Comparison of ENCODE assay signal across 9 cellular contexts in the genomic region with DNA sequence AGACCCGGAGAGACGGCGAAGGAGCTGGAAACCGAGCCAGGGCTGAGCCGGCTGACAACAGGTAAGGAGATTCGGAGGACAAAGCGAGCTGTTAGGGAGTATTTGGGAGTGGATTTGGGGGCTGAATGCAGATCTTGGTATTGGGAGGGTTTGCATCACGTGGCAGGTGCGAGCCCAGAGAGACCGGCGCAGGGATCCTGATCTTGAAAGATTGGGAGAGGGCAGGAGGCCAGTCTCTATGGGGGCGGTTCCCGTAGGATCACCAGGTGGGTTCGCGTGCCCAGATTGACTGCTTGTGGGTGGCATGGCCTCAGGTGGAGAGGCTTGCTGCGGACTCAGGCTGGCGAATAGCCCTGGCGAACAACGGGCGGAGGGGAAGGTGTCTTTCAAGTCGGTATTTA. TPM values are rescaled to one million over a fixed set of nuclear protein-coding genes. Genes with fewer than 3 reads are reported as not detected.
A peak's percentile ranks its signal among the peaks of the same experiment; 100 is the strongest.
DNase-seq lines count a peak whose midpoint lies in the region; ATAC-seq, FAIRE-seq and TF ChIP-seq lines count a peak whose summit lies in the region.
"Had no signal": no experiment of that assay in that cellular context is flagged by ENCODE, and none has a peak within 500 bp of the region (broad histone marks: within the 10 kb centered on the region; RNA-seq: fewer than 3 reads in every experiment).

No MANE protein-coding gene starts in this region.

- no peaks in the 10 kb centered on the region for H3K36me3 Mint-ChIP-seq in progenitor cell of endocrine pancreas (ENCODE audit: insufficient read depth)

- H3K4me1 Mint-ChIP-seq in progenitor cell of endocrine pancreas (ENCODE audit: low read depth): peaks cover 8% of the 10 kb centered on the region

- H3K27me3 Mint-ChIP-seq in progenitor cell of endocrine pancreas: peaks cover 41% of the 10 kb centered on the region

- no peak overlapping the region for H3K27ac Mint-ChIP-seq in progenitor cell of endocrine pancreas

- ATAC-seq in RWPE2 (ENCODE audit: low read depth): peak; percentile 4; the same call in 1 of the 3 replicates
- no peak for ATAC-seq in GM18519 (IDR thresholded peaks at IDR 0.05; ENCODE audit: low FRiP score, unreplicated experiment)

- peak overlapping the region; percentile 32 for H3K4me3 ChIP-seq in RWPE2 (ENCODE audit: severe bottlenecking)
- H3K4me3 ChIP-seq in fibroblast of villous mesenchyme (ENCODE audit: low read depth, low read length): peak overlapping the region; percentile 65

- H3K9me3 ChIP-seq in ES-I3 (ENCODE audit: control insufficient read depth, insufficient read depth, low read length) (no peaks in the 10 kb centered on the region), RWPE2 (ENCODE audit: severe bottlenecking) (no peaks in the 10 kb centered on the region)

- no peak overlapping the region for H3K27ac ChIP-seq in RWPE2 (ENCODE audit: poor library complexity, severe bottlenecking)

- TF ChIP-seq CTCF in RWPE2 (IDR thresholded peaks at IDR 0.05; ENCODE audit: poor library complexity, severe bottlenecking) (no peak), fibroblast of villous mesenchyme (IDR thresholded peaks at IDR 0.05; ENCODE audit: insufficient read depth, low read depth, low read length) (no peak), progenitor cell of endocrine pancreas (IDR thresholded peaks at IDR 0.05; ENCODE audit: unreplicated experiment) (no peak)

- H3K4me1 ChIP-seq in ES-I3 (ENCODE audit: insufficient read depth, low read length): no peaks in the 10 kb centered on the region; the same call in 1 of the 2 replicates
- peaks cover 6% of the 10 kb centered on the region for H3K4me1 ChIP-seq in RWPE2 (ENCODE audit: insufficient read depth, poor library complexity, severe bottlenecking)

- no peaks in the 10 kb centered on the region for H3K27me3 ChIP-seq in RWPE2 (ENCODE audit: insufficient read depth, poor library complexity, severe bottlenecking)

- peak overlapping the region; percentile 73 for H3K4me3 Mint-ChIP-seq in progenitor cell of endocrine pancreas (ENCODE audit: low read depth)

- H3K9ac ChIP-seq in ES-I3 (ENCODE audit: low read depth, low read length): peak overlapping the region; percentile 74

- no peak for DNase-seq in RWPE2 (ENCODE audit: low spot score)
- DNase-seq in fibroblast of villous mesenchyme (ENCODE audit: low read depth): no peak
- no peak for DNase-seq in progenitor cell of endocrine pancreas (ENCODE audit: low spot score, unreplicated experiment)
- no peak for DNase-seq in NCI-H1436 treated with DMSO at 0.1 percent for 48 hours (lab: John Stamatoyannopoulos, UW)
- no peak for DNase-seq in GM19239 (ENCODE audit: insufficient read length, low spot score)
- no peak for DNase-seq in effector CD8-positive, alpha-beta T cell (lab: John Stamatoyannopoulos, UW)

- no peak for FAIRE-seq in GM19239 (lab: Jason Lieb, UNC)

- peaks cover 3% of the 10 kb centered on the region for H3K9me3 Mint-ChIP-seq in progenitor cell of endocrine pancreas (ENCODE audit: low read depth)

- H3K36me3 ChIP-seq in ES-I3 (ENCODE audit: insufficient read depth, low read length) (peaks cover 5% of the 10 kb centered on the region; the same call in 1 of the 2 replicates), RWPE2 (ENCODE audit: low read depth) (no peaks in the 10 kb centered on the region)

RNA-seq across cellular contexts. Expression of a gene that starts 0.2 kb away (rescaled TPM):
- 6.5 and 8.1 TPM in 2 replicates for total RNA-seq in fibroblast of villous mesenchyme
- 1.9 and 2.7 TPM in 2 replicates for total RNA-seq in progenitor cell of endocrine pancreas

RNA-seq across cellular contexts. Expression of a gene that starts 10.0 kb away (rescaled TPM):
- total RNA-seq in fibroblast of villous mesenchyme: 7.3 and 13.5 TPM in 2 replicates
- 2.0 and 2.9 TPM in 2 replicates for total RNA-seq in progenitor cell of endocrine pancreas

RNA-seq across cellular contexts. Expression of a gene that starts 11.1 kb away (rescaled TPM):
- total RNA-seq in fibroblast of villous mesenchyme (28.7 and 30.7 TPM in 2 replicates), progenitor cell of endocrine pancreas (68.4 and 69.4 TPM in 2 replicates)

RNA-seq across cellular contexts. Expression of a gene that starts 13.7 kb away (rescaled TPM):
- total RNA-seq in fibroblast of villous mesenchyme (84.4 and 103 TPM in 2 replicates), progenitor cell of endocrine pancreas (129 and 136 TPM in 2 replicates)

RNA-seq across cellular contexts. Expression of a gene that starts 25.0 kb away (rescaled TPM):
- total RNA-seq in fibroblast of villous mesenchyme: not detected in 2 replicates
- total RNA-seq in progenitor cell of endocrine pancreas: 13.1 and 16.6 TPM in 2 replicates
- total RNA-seq: dermis microvascular lymphatic vessel endothelial cell had no signal
